ENCODE assay signal across 8 cellular contexts in genomic region chr4:3045500-3045850, GRCh38. TPM values are rescaled to one million over a fixed set of nuclear protein-coding genes. Genes with fewer than 3 reads are reported as not detected.
DNase-seq lines count a peak whose midpoint lies in the region; ATAC-seq and TF ChIP-seq lines count a peak whose summit lies in the region.

No MANE protein-coding gene starts in this region.

- no peak overlapping the region for H3K4me3 ChIP-seq in fibroblast of villous mesenchyme (ENCODE audit: low read depth, low read length)

- H3K27ac Mint-ChIP-seq in activated CD8-positive, alpha-beta memory T cell treated with anti-CD3 and anti-CD28 coated beads, Interleukin-2, amount 10 ng/mL, durations not matched to agents 7 days and 5 days, result peak overlapping the region; percentile 85

- no peaks in the 10 kb centered on the region for H3K9me3 Mint-ChIP-seq in activated CD8-positive, alpha-beta memory T cell treated with anti-CD3 and anti-CD28 coated beads, Interleukin-2, amount 10 ng/mL, durations not matched to agents 7 days and 5 days (ENCODE audit: low read depth)

- peaks cover 14% of the 10 kb centered on the region for H3K36me3 Mint-ChIP-seq in activated CD8-positive, alpha-beta memory T cell treated with anti-CD3 and anti-CD28 coated beads, Interleukin-2, amount 10 ng/mL, durations not matched to agents 7 days and 5 days

- peak overlapping the region; percentile 44 for H3K4me3 Mint-ChIP-seq in activated CD8-positive, alpha-beta memory T cell treated with anti-CD3 and anti-CD28 coated beads, Interleukin-2, amount 10 ng/mL, durations not matched to agents 7 days and 5 days

- no peak for TF ChIP-seq CTCF in fibroblast of villous mesenchyme (IDR thresholded peaks at IDR 0.05; ENCODE audit: insufficient read depth, low read depth, low read length)

- CTCF ChIA-PET in activated CD8-positive, alpha-beta memory T cell treated with anti-CD3 and anti-CD28 coated beads, Interleukin-2, amount 10 ng/mL, durations not matched to agents 7 days and 5 days (lab: Charles Lee), result interaction anchor here (0.9 to 1.8 kb wide), 10 partner anchors 8 to 281 kb away, joined by 3 to 8 read pairs (median 4); partner anchors contain the start of genes GRK4 and NOP14

- H3K4me1 Mint-ChIP-seq in activated CD8-positive, alpha-beta memory T cell treated with anti-CD3 and anti-CD28 coated beads, Interleukin-2, amount 10 ng/mL, durations not matched to agents 7 days and 5 days, result peaks cover 66% of the 10 kb centered on the region

- peak; percentile 57 for ATAC-seq in activated CD8-positive, alpha-beta memory T cell treated with anti-CD3 and anti-CD28 coated beads, Interleukin-2, amount 10 ng/mL, durations not matched to agents 7 days and 5 days
- ATAC-seq in HG03196 (IDR thresholded peaks at IDR 0.05; ENCODE audit: unreplicated experiment), result no peak

- H3K27me3 Mint-ChIP-seq in activated CD8-positive, alpha-beta memory T cell treated with anti-CD3 and anti-CD28 coated beads, Interleukin-2, amount 10 ng/mL, durations not matched to agents 7 days and 5 days, result peaks cover 4% of the 10 kb centered on the region

- peak; percentile 67 for DNase-seq in KG1 (lab: John Stamatoyannopoulos, UW)
- peak; percentile 94 for DNase-seq in activated CD8-positive, alpha-beta memory T cell treated with anti-CD3 and anti-CD28 coated beads, Interleukin-2, amount 10 ng/mL, durations not matched to agents 7 days and 5 days
- DNase-seq in fibroblast of villous mesenchyme (ENCODE audit: low read depth), result peak; percentile 86
- peak; percentile 55 for DNase-seq in stimulated activated CD8-positive, alpha-beta memory T cell treated with anti-CD3 and anti-CD28 coated beads, Interleukin-12 subunit alpha, Interleukin-12 subunit beta, amount 100 ng/mL, for 4 hours (ENCODE audit: low read depth)
- no peak for DNase-seq in HuH-7.5 (ENCODE audit: low spot score)
- no peak for DNase-seq in GM19240 (ENCODE audit: insufficient read length, low spot score)
- no peak for DNase-seq in NCI-H82 treated with DMSO at 0.1 percent for 48 hours (lab: John Stamatoyannopoulos, UW; ENCODE audit: unreplicated experiment)

RNA-seq across cellular contexts. Expression of gene HTT-AS, which starts 28.9 kb away (rescaled TPM):
- not detected for total RNA-seq in activated CD8-positive, alpha-beta memory T cell treated with anti-CD3 and anti-CD28 coated beads, Interleukin-2, amount 10 ng/mL, durations not matched to agents 7 days and 5 days
- not detected in 2 replicates for total RNA-seq in fibroblast of villous mesenchyme

RNA-seq across cellular contexts. Expression of gene HTT, which starts 29.0 kb away (rescaled TPM):
- total RNA-seq in activated CD8-positive, alpha-beta memory T cell treated with anti-CD3 and anti-CD28 coated beads, Interleukin-2, amount 10 ng/mL, durations not matched to agents 7 days and 5 days, result 10 to 100 TPM; 52.2 to 72.7 TPM
- 60.6 and 65.2 TPM in 2 replicates for total RNA-seq in fibroblast of villous mesenchyme

Comparison
In these comparisons a context has a peak if more than half of its experiments do, and no peak if none do; other contexts are left out.
1. DNase-seq: peak in KG1 (single experiment), activated CD8-positive, alpha-beta memory T cell treated with anti-CD3 and anti-CD28 coated beads, Interleukin-2, amount 10 ng/mL, durations not matched to agents 7 days and 5 days (single experiment), fibroblast of villous mesenchyme (single experiment) and stimulated activated CD8-positive, alpha-beta memory T cell treated with anti-CD3 and anti-CD28 coated beads, Interleukin-12 subunit alpha, Interleukin-12 subunit beta, amount 100 ng/mL, for 4 hours (single experiment); none in HuH-7.5 (single experiment), GM19240 (single experiment) and NCI-H82 treated with DMSO at 0.1 percent for 48 hours (single experiment).